Comparison of ENCODE assay signal across 11 cellular contexts in the genomic region with DNA sequence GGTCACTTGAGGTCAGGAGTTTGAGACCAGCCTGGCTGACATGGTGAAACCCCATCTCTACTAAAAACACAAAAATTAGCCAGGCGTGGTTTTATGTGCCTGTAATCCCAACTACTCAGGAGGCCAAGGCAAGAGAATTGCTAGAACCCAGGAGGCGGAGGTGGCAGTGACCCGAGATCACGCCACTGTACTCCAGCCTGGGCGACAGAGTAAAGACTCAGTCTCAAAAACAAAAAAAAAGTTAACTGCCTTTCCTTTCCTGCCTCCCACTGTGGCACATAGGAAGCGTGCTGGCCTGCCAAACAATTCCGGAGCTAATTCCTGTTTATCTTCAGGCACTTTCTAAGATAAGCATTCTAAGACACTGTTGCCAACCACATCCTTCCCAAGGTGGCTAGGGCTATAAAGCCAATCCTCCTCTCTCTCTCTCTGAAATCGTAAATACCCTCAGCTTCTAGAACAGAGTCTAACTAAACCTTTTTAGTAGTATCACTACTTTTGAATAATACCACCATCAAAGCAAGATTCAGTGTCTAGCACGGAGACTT. TPM values are rescaled to one million over a fixed set of nuclear protein-coding genes. Genes with fewer than 3 reads are reported as not detected.
DNase-seq lines count a peak whose midpoint lies in the region; ATAC-seq and TF ChIP-seq lines count a peak whose summit lies in the region.
"Had no signal": no experiment of that assay in that cellular context is flagged by ENCODE, and none has a peak within 500 bp of the region (broad histone marks: within the 10 kb centered on the region; RNA-seq: fewer than 3 reads in every experiment).

No MANE protein-coding gene starts in this region.

- H3K4me3 Mint-ChIP-seq in activated CD8-positive, alpha-beta memory T cell treated with anti-CD3 and anti-CD28 coated beads, Interleukin-2, amount 10 ng/mL, durations not matched to agents 7 days and 5 days, result peak overlapping the region; percentile 12
- peak overlapping the region; percentile 59 for H3K4me3 Mint-ChIP-seq in stimulated activated effector memory CD8-positive, alpha-beta T cell treated with anti-CD3 and anti-CD28 coated beads, Interleukin-12 subunit alpha, Interleukin-12 subunit beta, amount 100 ng/mL, for 72 hours

- H3K27me3 Mint-ChIP-seq in activated CD8-positive, alpha-beta memory T cell treated with anti-CD3 and anti-CD28 coated beads, Interleukin-2, amount 10 ng/mL, durations not matched to agents 7 days and 5 days, result no peaks in the 10 kb centered on the region

- CTCF ChIA-PET in activated CD8-positive, alpha-beta memory T cell treated with anti-CD3 and anti-CD28 coated beads, Interleukin-2, amount 10 ng/mL, durations not matched to agents 7 days and 5 days (lab: Charles Lee), result interaction anchor here (0.9 to 8.9 kb wide), 3 partner anchors 14 to 32 kb away, joined by 3 to 108 read pairs (median 23); no protein-coding TSS in a partner anchor

- no peak for ATAC-seq in activated CD8-positive, alpha-beta memory T cell treated with anti-CD3 and anti-CD28 coated beads, Interleukin-2, amount 10 ng/mL, durations not matched to agents 7 days and 5 days
- ATAC-seq in stimulated activated effector memory CD8-positive, alpha-beta T cell treated with anti-CD3 and anti-CD28 coated beads, Interleukin-12 subunit alpha, Interleukin-12 subunit beta, amount 100 ng/mL, for 72 hours, result no peak
- ATAC-seq in GM19467 (IDR thresholded peaks at IDR 0.05; ENCODE audit: unreplicated experiment) (no peak), GM18868 (IDR thresholded peaks at IDR 0.05; ENCODE audit: unreplicated experiment) (no peak)

- DNase-seq in activated CD8-positive, alpha-beta memory T cell treated with anti-CD3 and anti-CD28 coated beads, Interleukin-2, amount 10 ng/mL, durations not matched to agents 7 days and 5 days, result no peak
- DNase-seq in activated CD8-positive, alpha-beta memory T cell treated with anti-CD3 and anti-CD28 coated beads, Interleukin-2, amount 50 U/mL, for 48 hours, result no peak
- DNase-seq in foreskin melanocyte, result peak; percentile 17
- DNase-seq in stimulated activated effector memory CD8-positive, alpha-beta T cell treated with anti-CD3 and anti-CD28 coated beads, Interleukin-12 subunit alpha, Interleukin-12 subunit beta, amount 100 ng/mL, for 72 hours (ENCODE audit: low spot score in 2 of 2), result no peak
- DNase-seq in OCI-M2 (lab: John Stamatoyannopoulos, UW; ENCODE audit: unreplicated experiment), result no peak
- DNase-seq: ACHN, NCI-H2171 had no signal

- TF ChIP-seq CTCF in VCaP (conservative IDR thresholded peaks at IDR 0.05), result no peak

- peaks cover 68% of the 10 kb centered on the region for H3K4me1 Mint-ChIP-seq in activated CD8-positive, alpha-beta memory T cell treated with anti-CD3 and anti-CD28 coated beads, Interleukin-2, amount 10 ng/mL, durations not matched to agents 7 days and 5 days
- peaks cover 54% of the 10 kb centered on the region for H3K4me1 Mint-ChIP-seq in stimulated activated effector memory CD8-positive, alpha-beta T cell treated with anti-CD3 and anti-CD28 coated beads, Interleukin-12 subunit alpha, Interleukin-12 subunit beta, amount 100 ng/mL, for 72 hours

- peaks cover 47% of the 10 kb centered on the region for H3K36me3 Mint-ChIP-seq in activated CD8-positive, alpha-beta memory T cell treated with anti-CD3 and anti-CD28 coated beads, Interleukin-2, amount 10 ng/mL, durations not matched to agents 7 days and 5 days
- peaks cover 77% of the 10 kb centered on the region for H3K36me3 Mint-ChIP-seq in stimulated activated effector memory CD8-positive, alpha-beta T cell treated with anti-CD3 and anti-CD28 coated beads, Interleukin-12 subunit alpha, Interleukin-12 subunit beta, amount 100 ng/mL, for 72 hours

- peak overlapping the region; percentile 55 for H3K27ac ChIP-seq in VCaP
- H3K27ac ChIP-seq: vagina had no signal

- peak overlapping the region; percentile 90 for H3K27ac Mint-ChIP-seq in activated CD8-positive, alpha-beta memory T cell treated with anti-CD3 and anti-CD28 coated beads, Interleukin-2, amount 10 ng/mL, durations not matched to agents 7 days and 5 days
- peak overlapping the region; percentile 96 for H3K27ac Mint-ChIP-seq in stimulated activated effector memory CD8-positive, alpha-beta T cell treated with anti-CD3 and anti-CD28 coated beads, Interleukin-12 subunit alpha, Interleukin-12 subunit beta, amount 100 ng/mL, for 72 hours

- no peaks in the 10 kb centered on the region for H3K9me3 Mint-ChIP-seq in activated CD8-positive, alpha-beta memory T cell treated with anti-CD3 and anti-CD28 coated beads, Interleukin-2, amount 10 ng/mL, durations not matched to agents 7 days and 5 days (ENCODE audit: low read depth)
- H3K9me3 Mint-ChIP-seq in stimulated activated effector memory CD8-positive, alpha-beta T cell treated with anti-CD3 and anti-CD28 coated beads, Interleukin-12 subunit alpha, Interleukin-12 subunit beta, amount 100 ng/mL, for 72 hours, result no peaks in the 10 kb centered on the region

RNA-seq across cellular contexts. Expression of a gene that starts 21.6 kb away (rescaled TPM):
- total RNA-seq in activated CD8-positive, alpha-beta memory T cell treated with anti-CD3 and anti-CD28 coated beads, Interleukin-2, amount 10 ng/mL, durations not matched to agents 7 days and 5 days, result 10 to 100 TPM; 23.5 to 28.4 TPM

RNA-seq across cellular contexts. Expression of a gene that starts 55.6 kb away (rescaled TPM):
- total RNA-seq in activated CD8-positive, alpha-beta memory T cell treated with anti-CD3 and anti-CD28 coated beads, Interleukin-2, amount 10 ng/mL, durations not matched to agents 7 days and 5 days, result 1,000 to 10,000 TPM; 3,114 to 3,198 TPM
